3 cellular contexts compared by ENCODE assay signal in the genomic region with DNA sequence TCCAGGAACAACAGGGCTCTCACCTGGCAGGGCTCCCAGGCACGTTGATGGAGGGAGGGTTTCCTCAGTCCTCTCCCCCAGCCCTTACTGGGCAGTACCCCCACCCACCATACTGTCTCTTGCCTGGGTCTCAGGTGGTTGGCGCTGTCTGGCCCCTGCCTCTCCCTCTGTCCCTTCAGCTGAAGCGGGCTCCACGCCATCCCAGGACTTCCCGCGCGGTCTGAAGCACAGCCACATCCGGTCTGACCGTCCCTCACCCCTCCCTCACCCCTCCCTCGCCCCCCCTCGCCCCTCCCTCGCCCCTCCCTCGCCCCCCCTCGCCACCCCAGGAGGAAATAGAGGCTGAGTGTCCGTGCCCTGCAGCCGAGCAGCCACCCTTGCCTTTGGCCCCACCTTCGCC. TPM values are rescaled to one million over a fixed set of nuclear protein-coding genes. Genes with fewer than 3 reads are reported as not detected.
"Had no signal": no experiment of that assay in that cellular context is flagged by ENCODE, and none has a peak within 500 bp of the region (broad histone marks: within the 10 kb centered on the region; RNA-seq: fewer than 3 reads in every experiment).

No MANE protein-coding gene starts in this region.

RNA-seq across cellular contexts. Expression of a gene that starts 27.4 kb away (rescaled TPM):
- total RNA-seq: LHCN-M2, M059J, MCF 10A had no signal
